Comparison of ENCODE assay signal across 29 cellular contexts in genomic region chr12:49795654-49796105, GRCh38.
"Had no signal": no experiment of that assay in that cellular context is flagged by ENCODE, and none has a peak within 500 bp of the region (broad histone marks: within the 10 kb centered on the region; RNA-seq: fewer than 3 reads in every experiment).

No MANE protein-coding gene starts in this region.

- DNase-seq: activated B cell treated with CpG ODN at 0.5 μM for 24 hours; activated CD4-positive, alpha-beta T cell treated with anti-CD3 and anti-CD28 coated beads for 48 hours; activated CD4-positive, alpha-beta T cell treated with anti-CD3 and anti-CD28 coated beads, Interleukin-2, amount 50 U/mL, for 1 hour; activated CD4-positive, alpha-beta T cell treated with anti-CD3 and anti-CD28 coated beads, Interleukin-2, amount 50 U/mL, for 48 hours; activated CD8-positive, alpha-beta memory T cell treated with anti-CD3 and anti-CD28 coated beads for 24 hours; activated CD8-positive, alpha-beta T cell treated with anti-CD3 and anti-CD28 coated beads for 36 hours; activated effector memory CD4-positive, alpha-beta T cell treated with Interleukin-2 at 50 U/mL for 16 hours; activated gamma-delta T cell treated with Interleukin-2 at 50 U/mL for 16 hours; activated naive CD4-positive, alpha-beta T cell treated with anti-CD3 and anti-CD28 coated beads, Interleukin-2, amount 50 U/mL, for 16 hours; activated naive CD4-positive, alpha-beta T cell treated with Interleukin-2 at 50 U/mL for 16 hours; activated T-cell treated with anti-CD3 and anti-CD28 coated beads, Interleukin-2, amount 50 U/mL, for 4 hours; amniotic stem cell; anterior cingulate cortex; brain microvascular endothelial cell; dorsolateral prefrontal cortex; effector memory CD4-positive, alpha-beta T cell; endodermal cell; erythroblast; foreskin keratinocyte; gastrocnemius medialis; glutamatergic neuron; T-helper 1 cell; T-helper 17 cell; T1000; WERI-Rb-1 had no signal

- ATAC-seq: activated CD4-positive, CD25-positive, alpha-beta regulatory T cell treated with anti-CD3 and anti-CD28 coated beads, Interleukin-2, amount 50 U/mL, for 24 hours; activated CD8-positive, alpha-beta T cell treated with anti-CD3 and anti-CD28 coated beads for 36 hours; activated T-cell treated with anti-CD3 and anti-CD28 coated beads, Interleukin-2, amount 50 U/mL, for 4 hours; activated T-helper 17 cell treated with anti-CD3 and anti-CD28 coated beads, Interleukin-2, amount 50 U/mL, for 72 hours; foreskin keratinocyte; gastrocnemius medialis; T-helper 17 cell had no signal

- H3K27ac ChIP-seq: brain microvascular endothelial cell, coronary artery, esophagus muscularis mucosa, foreskin keratinocyte, gastrocnemius medialis, WERI-Rb-1 had no signal

- H3K9me3 ChIP-seq: esophagus muscularis mucosa, gastrocnemius medialis had no signal

- H3K27me3 ChIP-seq: brain microvascular endothelial cell, dorsolateral prefrontal cortex, esophagus muscularis mucosa, foreskin keratinocyte, gastrocnemius medialis had no signal

- H3K4me3 ChIP-seq: coronary artery, dorsolateral prefrontal cortex, esophagus muscularis mucosa, gastrocnemius medialis had no signal

- H3K4me1 ChIP-seq: esophagus muscularis mucosa, foreskin keratinocyte had no signal
